ENCODE assay signal across 12 cellular contexts in the genomic region with DNA sequence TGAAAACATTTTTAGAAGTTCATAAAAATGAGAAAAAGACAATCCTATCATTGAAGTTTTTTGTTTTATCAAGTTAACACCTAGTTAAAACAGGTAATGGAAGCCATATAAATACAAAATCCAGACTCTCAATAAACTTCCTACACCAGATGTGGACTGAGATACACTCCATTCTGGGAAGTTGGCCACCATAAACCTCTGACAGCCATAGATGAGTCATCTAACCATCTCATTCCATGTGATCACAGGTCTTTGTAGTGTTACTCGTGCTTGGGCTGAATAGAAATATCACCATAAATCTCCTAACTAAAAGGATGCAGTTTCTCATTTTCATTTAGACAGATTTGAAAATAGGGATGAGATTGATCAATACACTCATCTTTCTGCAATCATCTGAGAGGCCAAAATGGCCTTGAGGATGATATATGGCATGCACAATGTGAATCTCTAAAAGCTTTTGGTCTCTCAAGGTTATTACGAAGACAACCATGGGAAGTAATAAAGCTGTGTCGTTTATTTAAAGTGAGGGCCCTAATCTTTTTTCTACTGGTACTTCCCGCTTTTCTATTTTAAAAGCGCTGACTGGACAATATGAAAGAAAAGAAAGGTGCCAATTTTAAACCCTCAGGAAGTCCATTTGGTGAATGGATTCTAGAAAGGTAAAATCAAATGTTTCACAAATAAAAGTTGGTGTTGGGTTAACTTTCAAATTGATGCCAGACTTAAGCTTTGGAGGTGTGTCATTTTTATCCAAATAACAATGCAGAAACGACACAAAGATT.
A peak's percentile ranks its signal among the peaks of the same experiment; 100 is the strongest.
DNase-seq lines count a peak whose midpoint lies in the region; ATAC-seq, FAIRE-seq and TF ChIP-seq lines count a peak whose summit lies in the region.
"Had no signal": no experiment of that assay in that cellular context is flagged by ENCODE, and none has a peak within 500 bp of the region (broad histone marks: within the 10 kb centered on the region; RNA-seq: fewer than 3 reads in every experiment).

No MANE protein-coding gene starts in this region.

- TF ChIP-seq CTCF in retinal pigment epithelial cell (conservative IDR thresholded peaks at IDR 0.05; ENCODE audit: low read depth, low read length): no peak

- no peak for FAIRE-seq in GM12892 (lab: Jason Lieb, UNC)

- H3K4me3 ChIP-seq in retinal pigment epithelial cell (ENCODE audit: low read length): no peak overlapping the region
- H3K4me3 ChIP-seq: neural progenitor cell had no signal

- TF ChIP-seq POLR2A in GM12892 (IDR thresholded peaks at IDR 0.05; ENCODE audit: low read depth, low read length): no peak

- peak; percentile 51 for DNase-seq in GM04503 (ENCODE audit: low read depth)
- peak; percentile 87 for DNase-seq in RPMI7951 (ENCODE audit: low read depth)
- peak; percentile 57 for DNase-seq in fibroblast of gingiva (ENCODE audit: low read depth)
- peak; percentile 20 for DNase-seq in retinal pigment epithelial cell (ENCODE audit: low read depth)
- no peak for DNase-seq in NCI-H526 (lab: John Stamatoyannopoulos, UW)
- DNase-seq in stimulated activated CD4-positive, alpha-beta T cell treated with anti-CD3 and anti-CD28 coated beads, Interleukin-4, amount 100 ng/mL, for 1 hour: no peak
- DNase-seq in GM12892 (ENCODE audit: insufficient read length): no peak
- DNase-seq: activated CD8-positive, alpha-beta memory T cell treated with anti-CD3 and anti-CD28 coated beads for 24 hours; activated naive CD8-positive, alpha-beta T cell treated with anti-CD3 and anti-CD28 coated beads, Interleukin-2, amount 10 ng/mL, durations not matched to agents 7 days and 5 days; DMS 273 treated with DMSO at 0.1 percent for 48 hours had no signal

- ATAC-seq in GM19395 (IDR thresholded peaks at IDR 0.05; ENCODE audit: unreplicated experiment): no peak

Comparison
In these comparisons a context has a peak if more than half of its experiments do, and no peak if none do; other contexts are left out.
1. DNase-seq: peak in GM04503 (single experiment), RPMI7951 (single experiment), fibroblast of gingiva (single experiment) and retinal pigment epithelial cell (single experiment); none in NCI-H526 (0 of 2), stimulated activated CD4-positive, alpha-beta T cell treated with anti-CD3 and anti-CD28 coated beads, Interleukin-4, amount 100 ng/mL, for 1 hour (single experiment) and GM12892 (single experiment).